8 cellular contexts compared by ENCODE assay signal in genomic region chr1:229230893-229231753, GRCh38. TPM values are rescaled to one million over a fixed set of nuclear protein-coding genes. Genes with fewer than 3 reads are reported as not detected.
DNase-seq lines count a peak whose midpoint lies in the region; ATAC-seq and TF ChIP-seq lines count a peak whose summit lies in the region.

No MANE protein-coding gene starts in this region.

- POLR2A ChIA-PET in RWPE1 (lab: Yijun Ruan, JAX; ENCODE audit: low non-redundant PET), result no interaction called here

- H3K27ac ChIP-seq in RWPE1 (peak overlapping the region; percentile 56), tibial artery (no peak overlapping the region)

- DNase-seq in 8988T, result peak; percentile 48
- DNase-seq in KBM-7, result peak; percentile 58
- peak; percentile 62 for DNase-seq in RWPE1 (ENCODE audit: low spot score)
- DNase-seq in inferior parietal cortex (ENCODE audit: extremely low spot score), result peak; percentile 36
- DNase-seq in tibial artery, result no peak
- no peak for DNase-seq in activated CD4-positive, alpha-beta T cell treated with anti-CD3 and anti-CD28 coated beads for 48 hours
- DNase-seq in mucosa of descending colon, result no peak

- H3K4me1 ChIP-seq in tibial artery, result peaks cover 0 to 38% (median 21%) of the 10 kb centered on the region in 4 donors
- peaks cover 2% of the 10 kb centered on the region for H3K4me1 ChIP-seq in mucosa of descending colon (ENCODE audit: low read depth)

- no peak for TF ChIP-seq CTCF in RWPE1 (conservative IDR thresholded peaks at IDR 0.05; ENCODE audit: low read depth)
- TF ChIP-seq CTCF in tibial artery (IDR thresholded peaks at IDR 0.05), result no peak
- no peak for TF ChIP-seq CTCF in mucosa of descending colon (IDR thresholded peaks at IDR 0.05)

- H3K4me3 ChIP-seq in tibial artery (no peak overlapping the region), mucosa of descending colon (no peak overlapping the region)

- intact Hi-C loops in tibial artery (cut with DNase I; ENCODE audit: low total_unique reads) (loop anchor here (5.0 kb wide), 1 partner anchor 494 kb away; the partner anchor contains the start of gene RHOU), mucosa of descending colon (cut with DNase I, micrococcal nuclease) (no loop called here)

- ATAC-seq in GM18505 (IDR thresholded peaks at IDR 0.05; ENCODE audit: unreplicated experiment), result no peak
- ATAC-seq in mucosa of descending colon, result no peak

- CTCF ChIA-PET in RWPE1 (lab: Yijun Ruan, JAX), result interaction anchor here (0.7 to 1.2 kb wide), 4 partner anchors 18 to 283 kb away, joined by 3 to 4 read pairs (median 4); no protein-coding TSS in a partner anchor

- H3K36me3 ChIP-seq in tibial artery (no peaks in the 10 kb centered on the region), mucosa of descending colon (ENCODE audit: low read depth) (no peaks in the 10 kb centered on the region)

- TF ChIP-seq POLR2A in GM18505 (IDR thresholded peaks at IDR 0.05; ENCODE audit: borderline replicate concordance, extremely low read depth, insufficient read depth, insufficient read length), result no peak

- H3K9me3 ChIP-seq in tibial artery (no peaks in the 10 kb centered on the region), mucosa of descending colon (no peaks in the 10 kb centered on the region)

- peaks cover 0 to 3% of the 10 kb centered on the region in 2 donors for H3K27me3 ChIP-seq in tibial artery

- in situ Hi-C loops in KBM-7 (cut with MboI; ENCODE audit: low pct_unique_long_range_greater_than_20kb, low sequenced_read_pairs), result no loop called here

RNA-seq across cellular contexts. Expression of gene RAB4A, which starts 39.8 kb away (rescaled TPM):
- 10 to 100 TPM; 84.3 to 94.6 (median 88.0) TPM for total RNA-seq in mucosa of descending colon

Comparison
In these comparisons a context has a peak if more than half of its experiments do, and no peak if none do; other contexts are left out.
1. DNase-seq: peak in 8988T (single experiment), KBM-7 (single experiment), RWPE1 (single experiment) and inferior parietal cortex (single experiment); none in tibial artery (0 of 2), activated CD4-positive, alpha-beta T cell treated with anti-CD3 and anti-CD28 coated beads for 48 hours (single experiment) and mucosa of descending colon (0 of 3).